ENCODE assay signal across 15 cellular contexts in genomic region chr3:150268426-150269321, GRCh38.
DNase-seq lines count a peak whose midpoint lies in the region; ATAC-seq and TF ChIP-seq lines count a peak whose summit lies in the region.
"Had no signal": no experiment of that assay in that cellular context is flagged by ENCODE, and none has a peak within 500 bp of the region (broad histone marks: within the 10 kb centered on the region; RNA-seq: fewer than 3 reads in every experiment).

No MANE protein-coding gene starts in this region.

- H3K4me3 Mint-ChIP-seq in GM23338 (no peak overlapping the region), nephron (no peak overlapping the region)
- no peak overlapping the region for H3K4me3 Mint-ChIP-seq in stimulated activated effector memory CD8-positive, alpha-beta T cell treated with anti-CD3 and anti-CD28 coated beads, Interleukin-12 subunit alpha, Interleukin-12 subunit beta, amount 100 ng/mL, for 72 hours
- H3K4me3 Mint-ChIP-seq: activated T-cell treated with anti-CD3 and anti-CD28 coated beads, Interleukin-2, amount 50 U/mL, for 4 hours; CD4-positive, alpha-beta memory T cell; natural killer cell treated with Interleukin-12 subunit alpha and Interleukin-12 subunit beta and Interleukin-15 and Interleukin-18, amount 100 ng/mL, for 72 hours had no signal

- no peaks in the 10 kb centered on the region for H3K79me2 ChIP-seq in GM23338 (replicated peaks; ENCODE audit: insufficient read depth)

- H3K27ac ChIP-seq in GM23338 (ENCODE audit: low read depth): no peak overlapping the region
- no peak overlapping the region for H3K27ac ChIP-seq in upper lobe of right lung

- ATAC-seq in GM23338 (no peak), esophagus mucosa (peak; percentile 22), GM18867 (IDR thresholded peaks at IDR 0.05; ENCODE audit: unreplicated experiment) (no peak), upper lobe of right lung (no peak)
- ATAC-seq in stimulated activated effector memory CD8-positive, alpha-beta T cell treated with anti-CD3 and anti-CD28 coated beads, Interleukin-12 subunit alpha, Interleukin-12 subunit beta, amount 100 ng/mL, for 72 hours: no peak
- ATAC-seq: activated T-cell treated with anti-CD3 and anti-CD28 coated beads, Interleukin-2, amount 50 U/mL, for 4 hours; natural killer cell treated with Interleukin-12 subunit alpha and Interleukin-12 subunit beta and Interleukin-15 and Interleukin-18, amount 100 ng/mL, for 72 hours had no signal

- H3K4me1 ChIP-seq in GM23338 (ENCODE audit: insufficient read depth): no peaks in the 10 kb centered on the region
- no peaks in the 10 kb centered on the region for H3K4me1 ChIP-seq in upper lobe of right lung

- H3K4me1 Mint-ChIP-seq in GM23338: no peaks in the 10 kb centered on the region
- peaks cover 48% of the 10 kb centered on the region for H3K4me1 Mint-ChIP-seq in nephron
- H3K4me1 Mint-ChIP-seq in stimulated activated effector memory CD8-positive, alpha-beta T cell treated with anti-CD3 and anti-CD28 coated beads, Interleukin-12 subunit alpha, Interleukin-12 subunit beta, amount 100 ng/mL, for 72 hours: no peaks in the 10 kb centered on the region
- H3K4me1 Mint-ChIP-seq: CD4-positive, alpha-beta memory T cell had no signal

- no peaks in the 10 kb centered on the region for H3F3A ChIP-seq in GM23338 (replicated peaks; ENCODE audit: low read depth)

- no peaks in the 10 kb centered on the region for H3K9me3 ChIP-seq in upper lobe of right lung

- H3K36me3 Mint-ChIP-seq in GM23338 (ENCODE audit: low read depth) (no peaks in the 10 kb centered on the region), nephron (ENCODE audit: low read depth) (no peaks in the 10 kb centered on the region)
- H3K36me3 Mint-ChIP-seq in stimulated activated effector memory CD8-positive, alpha-beta T cell treated with anti-CD3 and anti-CD28 coated beads, Interleukin-12 subunit alpha, Interleukin-12 subunit beta, amount 100 ng/mL, for 72 hours: no peaks in the 10 kb centered on the region
- H3K36me3 Mint-ChIP-seq: CD4-positive, alpha-beta memory T cell; natural killer cell treated with Interleukin-12 subunit alpha and Interleukin-12 subunit beta and Interleukin-15 and Interleukin-18, amount 100 ng/mL, for 72 hours had no signal

- H3K4me2 ChIP-seq in GM23338: no peak overlapping the region

- H3K9me3 Mint-ChIP-seq in GM23338 (no peaks in the 10 kb centered on the region), nephron (no peaks in the 10 kb centered on the region)
- no peaks in the 10 kb centered on the region for H3K9me3 Mint-ChIP-seq in stimulated activated effector memory CD8-positive, alpha-beta T cell treated with anti-CD3 and anti-CD28 coated beads, Interleukin-12 subunit alpha, Interleukin-12 subunit beta, amount 100 ng/mL, for 72 hours
- H3K9me3 Mint-ChIP-seq: activated T-cell treated with anti-CD3 and anti-CD28 coated beads, Interleukin-2, amount 50 U/mL, for 4 hours; CD4-positive, alpha-beta memory T cell; natural killer cell treated with Interleukin-12 subunit alpha and Interleukin-12 subunit beta and Interleukin-15 and Interleukin-18, amount 100 ng/mL, for 72 hours had no signal

- H3K27me3 Mint-ChIP-seq in GM23338 (ENCODE audit: insufficient read depth, low read depth, poor library complexity): peaks cover 2% of the 10 kb centered on the region
- no peaks in the 10 kb centered on the region for H3K27me3 Mint-ChIP-seq in nephron (ENCODE audit: low read depth)

- H3K27me3 ChIP-seq in GM23338 (ENCODE audit: insufficient read depth) (no peaks in the 10 kb centered on the region), upper lobe of right lung (no peaks in the 10 kb centered on the region)

- no peak overlapping the region for H3K27ac Mint-ChIP-seq in GM23338
- H3K27ac Mint-ChIP-seq in nephron: peak overlapping the region in 2 of 3 experiments; percentile 17 to 88
- H3K27ac Mint-ChIP-seq in stimulated activated effector memory CD8-positive, alpha-beta T cell treated with anti-CD3 and anti-CD28 coated beads, Interleukin-12 subunit alpha, Interleukin-12 subunit beta, amount 100 ng/mL, for 72 hours: no peak overlapping the region
- H3K27ac Mint-ChIP-seq: CD4-positive, alpha-beta memory T cell; natural killer cell treated with Interleukin-12 subunit alpha and Interleukin-12 subunit beta and Interleukin-15 and Interleukin-18, amount 100 ng/mL, for 72 hours had no signal

- DNase-seq in GM23338 (ENCODE audit: low spot score) (no peak), NCI-H510A (lab: John Stamatoyannopoulos, UW) (peak; percentile 9), upper lobe of right lung (no peak), NOMO-1 (lab: John Stamatoyannopoulos, UW; ENCODE audit: unreplicated experiment in 2 of 2) (no peak)
- DNase-seq in stimulated activated effector memory CD8-positive, alpha-beta T cell treated with anti-CD3 and anti-CD28 coated beads, Interleukin-12 subunit alpha, Interleukin-12 subunit beta, amount 100 ng/mL, for 72 hours (ENCODE audit: low spot score in 2 of 2): no peak
- DNase-seq: activated T-cell treated with anti-CD3 and anti-CD28 coated beads, Interleukin-2, amount 50 U/mL, for 4 hours; amygdala; CD4-positive, alpha-beta memory T cell; KG1; NCI-H2081 treated with DMSO at 0.1 percent for 48 hours; SW 1271 had no signal

- H3K36me3 ChIP-seq in GM23338 (ENCODE audit: insufficient read depth): no peaks in the 10 kb centered on the region
- no peaks in the 10 kb centered on the region for H3K36me3 ChIP-seq in upper lobe of right lung

- H3K4me3 ChIP-seq in GM23338: no peak overlapping the region
- H3K4me3 ChIP-seq in upper lobe of right lung: no peak overlapping the region

- peak overlapping the region; percentile 43; the same call in 1 of the 2 replicates for H2AFZ ChIP-seq in GM23338

- H4K20me1 ChIP-seq in GM23338 (replicated peaks; ENCODE audit: insufficient read depth): no peaks in the 10 kb centered on the region

- intact Hi-C loops in upper lobe of right lung (cut with DNase I): no loop called here

- TF ChIP-seq CTCF in GM23338 (conservative IDR thresholded peaks at IDR 0.05; ENCODE audit: low read depth in 2 of 2): no peak
- TF ChIP-seq CTCF in nephron (IDR thresholded peaks at IDR 0.05; ENCODE audit: unreplicated experiment in 3 of 3): no peak
- no peak for TF ChIP-seq CTCF in upper lobe of right lung (IDR thresholded peaks at IDR 0.05)

- H3K9me2 ChIP-seq in GM23338 (ENCODE audit: insufficient read depth): no peaks in the 10 kb centered on the region

TF ChIP-seq in GM23338, 12 proteins besides CTCF, POLR2A, EP300 and RAD21:
- no peak for TF ChIP-seq EZH2phosphoT487 (IDR thresholded peaks at IDR 0.05; ENCODE audit: unreplicated experiment)
- TF ChIP-seq STAT1 (IDR thresholded peaks at IDR 0.05; ENCODE audit: unreplicated experiment): no peak
- TF ChIP-seq ZNF331 (CRISPR knock-in tag; IDR thresholded peaks at IDR 0.05; ENCODE audit: low read depth): no peak
- TF ChIP-seq JUNB (IDR thresholded peaks at IDR 0.05; ENCODE audit: unreplicated experiment): no peak
- no peak for TF ChIP-seq NANOG (IDR thresholded peaks at IDR 0.05; ENCODE audit: borderline replicate concordance)
- no peak for TF ChIP-seq POLR2AphosphoS5 (IDR thresholded peaks at IDR 0.05; ENCODE audit: low read depth)
TF ChIP-seq in GM23338: peak in this region for 0.

Comparison
In these comparisons a context has a peak if more than half of its experiments do, and no peak if none do; other contexts are left out.
1. H3K27ac Mint-ChIP-seq: peak in nephron (2 of 3); none in GM23338 (single experiment) and stimulated activated effector memory CD8-positive, alpha-beta T cell treated with anti-CD3 and anti-CD28 coated beads, Interleukin-12 subunit alpha, Interleukin-12 subunit beta, amount 100 ng/mL, for 72 hours (single experiment).